ENCODE assay signal across 8 cellular contexts in the genomic region with DNA sequence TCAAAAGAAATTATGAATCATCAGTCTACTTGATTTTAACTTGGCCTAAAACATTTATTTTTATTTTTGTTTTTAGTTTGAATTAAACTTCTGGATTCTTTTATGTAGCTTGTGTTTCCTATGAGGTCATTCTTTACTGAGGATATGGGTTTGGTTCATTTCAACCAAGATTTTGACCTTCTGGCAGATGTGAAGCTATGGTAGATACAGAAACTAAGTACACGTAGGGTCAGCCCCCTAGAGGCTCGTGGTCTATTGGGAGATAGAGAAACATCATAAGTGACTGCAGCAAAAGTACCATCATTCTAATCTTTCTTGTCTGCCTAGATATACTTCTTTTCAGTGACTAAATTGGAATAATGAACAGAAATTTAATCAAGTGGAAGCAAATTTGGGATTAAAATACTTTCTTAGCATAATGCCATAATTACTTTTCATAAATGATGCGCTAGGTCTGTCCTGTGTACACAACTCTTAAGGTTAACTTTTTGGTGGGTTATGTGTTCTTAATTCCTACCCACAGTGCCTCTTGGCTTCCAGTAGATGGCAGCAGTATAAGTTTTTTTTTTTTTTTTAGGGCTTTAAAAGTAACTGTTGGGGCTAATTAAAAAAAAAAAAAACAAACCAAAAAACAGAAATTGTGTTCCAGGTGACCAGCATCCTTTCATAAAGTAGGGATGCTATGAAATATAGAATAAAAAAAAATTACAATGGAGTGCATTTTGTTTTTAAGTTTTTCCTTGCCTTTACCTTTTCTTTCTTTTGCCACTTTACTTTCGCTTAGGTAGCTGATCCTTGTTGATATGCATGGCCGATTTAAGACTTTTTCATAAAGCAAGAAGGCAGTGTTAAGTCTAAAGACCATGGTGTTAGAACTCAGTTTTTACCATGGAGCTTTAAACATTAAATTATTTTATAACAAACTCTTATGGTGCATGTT. TPM values are rescaled to one million over a fixed set of nuclear protein-coding genes. Genes with fewer than 3 reads are reported as not detected.
DNase-seq lines count a peak whose midpoint lies in the region; ATAC-seq, FAIRE-seq and TF ChIP-seq lines count a peak whose summit lies in the region.

No MANE protein-coding gene starts in this region.

- H3K27ac Mint-ChIP-seq in Caco-2 (ENCODE audit: unreplicated experiment): no peak overlapping the region
- H3K27ac Mint-ChIP-seq in activated CD8-positive, alpha-beta T cell treated with anti-CD3 and anti-CD28 coated beads for 36 hours: peak overlapping the region; percentile 17

- H3K4me1 Mint-ChIP-seq in Caco-2 (ENCODE audit: low read depth, unreplicated experiment): peaks cover 20% of the 10 kb centered on the region
- peaks cover 7% of the 10 kb centered on the region for H3K4me1 Mint-ChIP-seq in activated CD8-positive, alpha-beta T cell treated with anti-CD3 and anti-CD28 coated beads for 36 hours (ENCODE audit: low read depth)

- H3K4me3 Mint-ChIP-seq in Caco-2 (ENCODE audit: unreplicated experiment): no peak overlapping the region
- no peak overlapping the region for H3K4me3 Mint-ChIP-seq in activated CD8-positive, alpha-beta T cell treated with anti-CD3 and anti-CD28 coated beads for 36 hours

- H3K27ac ChIP-seq in HEK293 (ENCODE audit: extremely low read depth, low read depth, low read length): no peak overlapping the region

- H3K27me3 ChIP-seq in Caco-2 (replicated peaks; ENCODE audit: control insufficient read depth, insufficient read depth, low read length): no peaks in the 10 kb centered on the region

- intact Hi-C loops in Caco-2 (cut with micrococcal nuclease; ENCODE audit: unreplicated experiment): loop anchor here (5.0 kb wide), 1 partner anchor 437 kb away; no protein-coding TSS in a partner anchor
- intact Hi-C loops in activated CD8-positive, alpha-beta T cell treated with anti-CD3 and anti-CD28 coated beads for 36 hours (cut with micrococcal nuclease): loop anchor here (10.0 kb wide), 1 partner anchor 440 kb away; no protein-coding TSS in a partner anchor

- peak; percentile 53 to 72 for TF ChIP-seq CTCF in Caco-2 (IDR thresholded peaks at IDR 0.05; ENCODE audit: insufficient read depth in 1 of 2, low read depth in 1 of 2, low read length in 1 of 2, severe bottlenecking in 1 of 2, unreplicated experiment in 1 of 2)
- 0 out of 2 replicates have a peak, but pooled peaks have one; percentile 9 for TF ChIP-seq CTCF in HEK293 (tag by site-specific recombination; IDR thresholded peaks at IDR 0.05)
- peak; percentile 71 for TF ChIP-seq CTCF in activated CD8-positive, alpha-beta T cell treated with anti-CD3 and anti-CD28 coated beads for 36 hours (IDR thresholded peaks at IDR 0.05)

- CTCF ChIA-PET in Caco-2 (lab: Charles Lee) (interaction anchor here (0.6 to 1.2 kb wide), 5 partner anchors 21 to 437 kb away, joined by 3 to 6 read pairs (median 4); no protein-coding TSS in a partner anchor), HEK293 (lab: Yijun Ruan, JAX) (interaction anchor here (0.5 to 2.9 kb wide), 27 partner anchors 8 to 931 kb away, joined by 3 to 17 read pairs (median 4); a partner anchor contains a TSS)
- CTCF ChIA-PET in activated CD8-positive, alpha-beta T cell treated with anti-CD3 and anti-CD28 coated beads for 36 hours (lab: Charles Lee): interaction anchor here (0.6 to 2.8 kb wide), 37 partner anchors 8 to 653 kb away, joined by 3 to 22 read pairs (median 3); a partner anchor contains a TSS

- H3K27me3 Mint-ChIP-seq in Caco-2 (ENCODE audit: insufficient read depth, unreplicated experiment): no peaks in the 10 kb centered on the region
- peaks cover 14% of the 10 kb centered on the region for H3K27me3 Mint-ChIP-seq in activated CD8-positive, alpha-beta T cell treated with anti-CD3 and anti-CD28 coated beads for 36 hours

- H3K36me3 ChIP-seq in Caco-2 (ENCODE audit: control insufficient read depth, insufficient read depth, low read length): peaks cover 2% of the 10 kb centered on the region
- peaks cover 15 to 39% of the 10 kb centered on the region in 2 experiments for H3K36me3 ChIP-seq in HEK293 (ENCODE audit: control insufficient read depth in 2 of 2, insufficient read depth in 1 of 2, low read length in 2 of 2)

- POLR2A ChIA-PET in Caco-2 (lab: Charles Lee) (interaction anchor here (0.7 kb wide), 1 partner anchor 140 kb away, joined by 5 read pairs; no protein-coding TSS in a partner anchor), HEK293 (lab: Yijun Ruan, JAX) (interaction anchor here (0.7 kb wide), 1 partner anchor 469 kb away, joined by 3 read pairs; no protein-coding TSS in a partner anchor)
- POLR2A ChIA-PET in activated CD8-positive, alpha-beta T cell treated with anti-CD3 and anti-CD28 coated beads for 36 hours (lab: Charles Lee): no interaction called here

- H3K9me3 Mint-ChIP-seq in Caco-2 (ENCODE audit: unreplicated experiment): no peaks in the 10 kb centered on the region
- no peaks in the 10 kb centered on the region for H3K9me3 Mint-ChIP-seq in activated CD8-positive, alpha-beta T cell treated with anti-CD3 and anti-CD28 coated beads for 36 hours

- no TSS peak for BruUV-seq in Caco-2 (replicated peaks; lab: Mats Ljungman, UMichigan)

- H3K4me1 ChIP-seq in Caco-2 (peaks cover 8% of the 10 kb centered on the region), HEK293 (ENCODE audit: control insufficient read depth, insufficient read depth, low read length) (peaks cover 12% of the 10 kb centered on the region)

- H3K9me3 ChIP-seq in Caco-2 (no peaks in the 10 kb centered on the region), HEK293 (ENCODE audit: control insufficient read depth, insufficient read depth, low read depth, low read length) (no peaks in the 10 kb centered on the region)

- peak; percentile 61 for FAIRE-seq in islet of Langerhans (lab: Jason Lieb, UNC)

- peaks cover 56% of the 10 kb centered on the region for H3K36me3 Mint-ChIP-seq in Caco-2 (ENCODE audit: insufficient read depth, unreplicated experiment)
- H3K36me3 Mint-ChIP-seq in activated CD8-positive, alpha-beta T cell treated with anti-CD3 and anti-CD28 coated beads for 36 hours (ENCODE audit: low read depth): no peaks in the 10 kb centered on the region

- TF ChIP-seq POLR2A in GM18505 (IDR thresholded peaks at IDR 0.05; ENCODE audit: borderline replicate concordance, extremely low read depth, insufficient read depth, insufficient read length): no peak

- ATAC-seq in activated CD8-positive, alpha-beta T cell treated with anti-CD3 and anti-CD28 coated beads for 36 hours: peak; percentile 90
- ATAC-seq in HG03457 (IDR thresholded peaks at IDR 0.05; ENCODE audit: unreplicated experiment): no peak
- no peak for ATAC-seq in GM21825 (IDR thresholded peaks at IDR 0.05; ENCODE audit: unreplicated experiment)
- no peak for ATAC-seq in GM18502 (IDR thresholded peaks at IDR 0.05; ENCODE audit: poor library complexity, unreplicated experiment)
- no peak for ATAC-seq in GM18505 (IDR thresholded peaks at IDR 0.05; ENCODE audit: unreplicated experiment)

- DNase-seq in Caco-2: no peak
- peak; percentile 47 for DNase-seq in activated CD8-positive, alpha-beta T cell treated with anti-CD3 and anti-CD28 coated beads for 36 hours

- H3K4me3 ChIP-seq in Caco-2 (ENCODE audit: low read depth, low read length) (no peak overlapping the region), HEK293 (ENCODE audit: low read depth, low read length) (no peak overlapping the region)

TF ChIP-seq in HEK293, 187 proteins besides CTCF, POLR2A, EP300 and RAD21 (continues in another document):
- TF ChIP-seq GLIS1 (tag by site-specific recombination; IDR thresholded peaks at IDR 0.05): no peak
- no peak for TF ChIP-seq ZNF202 (tag by site-specific recombination; IDR thresholded peaks at IDR 0.05; ENCODE audit: borderline replicate concordance)
- TF ChIP-seq, protein P1, sequence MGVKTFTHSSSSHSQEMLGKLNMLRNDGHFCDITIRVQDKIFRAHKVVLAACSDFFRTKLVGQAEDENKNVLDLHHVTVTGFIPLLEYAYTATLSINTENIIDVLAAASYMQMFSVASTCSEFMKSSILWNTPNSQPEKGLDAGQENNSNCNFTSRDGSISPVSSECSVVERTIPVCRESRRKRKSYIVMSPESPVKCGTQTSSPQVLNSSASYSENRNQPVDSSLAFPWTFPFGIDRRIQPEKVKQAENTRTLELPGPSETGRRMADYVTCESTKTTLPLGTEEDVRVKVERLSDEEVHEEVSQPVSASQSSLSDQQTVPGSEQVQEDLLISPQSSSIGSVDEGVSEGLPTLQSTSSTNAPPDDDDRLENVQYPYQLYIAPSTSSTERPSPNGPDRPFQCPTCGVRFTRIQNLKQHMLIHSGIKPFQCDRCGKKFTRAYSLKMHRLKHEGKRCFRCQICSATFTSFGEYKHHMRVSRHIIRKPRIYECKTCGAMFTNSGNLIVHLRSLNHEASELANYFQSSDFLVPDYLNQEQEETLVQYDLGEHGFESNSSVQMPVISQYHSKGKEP (tag by site-specific recombination; IDR thresholded peaks at IDR 0.05): no peak
- TF ChIP-seq ZFP3 (tag by site-specific recombination; IDR thresholded peaks at IDR 0.05; ENCODE audit: low read depth): no peak
- TF ChIP-seq ZNF391 (tag by site-specific recombination; IDR thresholded peaks at IDR 0.05; ENCODE audit: borderline replicate concordance, low read depth): no peak
- TF ChIP-seq SP2 (tag by site-specific recombination; IDR thresholded peaks at IDR 0.05): no peak
- TF ChIP-seq ZNF585B (tag by site-specific recombination; IDR thresholded peaks at IDR 0.05): no peak
- no peak for TF ChIP-seq ZNF514 (tag by site-specific recombination; IDR thresholded peaks at IDR 0.05)
- TF ChIP-seq, protein P2, sequence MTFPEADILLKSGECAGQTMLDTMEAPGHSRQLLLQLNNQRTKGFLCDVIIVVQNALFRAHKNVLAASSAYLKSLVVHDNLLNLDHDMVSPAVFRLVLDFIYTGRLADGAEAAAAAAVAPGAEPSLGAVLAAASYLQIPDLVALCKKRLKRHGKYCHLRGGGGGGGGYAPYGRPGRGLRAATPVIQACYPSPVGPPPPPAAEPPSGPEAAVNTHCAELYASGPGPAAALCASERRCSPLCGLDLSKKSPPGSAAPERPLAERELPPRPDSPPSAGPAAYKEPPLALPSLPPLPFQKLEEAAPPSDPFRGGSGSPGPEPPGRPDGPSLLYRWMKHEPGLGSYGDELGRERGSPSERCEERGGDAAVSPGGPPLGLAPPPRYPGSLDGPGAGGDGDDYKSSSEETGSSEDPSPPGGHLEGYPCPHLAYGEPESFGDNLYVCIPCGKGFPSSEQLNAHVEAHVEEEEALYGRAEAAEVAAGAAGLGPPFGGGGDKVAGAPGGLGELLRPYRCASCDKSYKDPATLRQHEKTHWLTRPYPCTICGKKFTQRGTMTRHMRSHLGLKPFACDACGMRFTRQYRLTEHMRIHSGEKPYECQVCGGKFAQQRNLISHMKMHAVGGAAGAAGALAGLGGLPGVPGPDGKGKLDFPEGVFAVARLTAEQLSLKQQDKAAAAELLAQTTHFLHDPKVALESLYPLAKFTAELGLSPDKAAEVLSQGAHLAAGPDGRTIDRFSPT (tag by site-specific recombination; IDR thresholded peaks at IDR 0.05): no peak
- no peak for TF ChIP-seq ZFHX2 (tag by site-specific recombination; conservative IDR thresholded peaks at IDR 0.05)
- no peak for TF ChIP-seq ZNF530 (tag by site-specific recombination; IDR thresholded peaks at IDR 0.05; ENCODE audit: low read depth)
- peak; percentile 13 for TF ChIP-seq ZNF654 (tag by site-specific recombination; IDR thresholded peaks at IDR 0.05; ENCODE audit: low read depth)

RNA-seq across cellular contexts. Expression of a gene that starts 49.9 kb away (rescaled TPM):
- total RNA-seq in Caco-2 (2022): not detected in 2 replicates
- not detected for total RNA-seq in activated CD8-positive, alpha-beta T cell treated with anti-CD3 and anti-CD28 coated beads for 36 hours

Comparison
In these comparisons a context has a peak if more than half of its experiments do, and no peak if none do; other contexts are left out.
1. CTCF ChIP-seq: peak in every context shown above with its lines; median percentile 71 in activated CD8-positive, alpha-beta T cell treated with anti-CD3 and anti-CD28 coated beads for 36 hours; 62 in Caco-2; 9 in HEK293.